18 cellular contexts compared by ENCODE assay signal in genomic region chr15:101052031-101052620, GRCh38.
"Had no signal": no experiment of that assay in that cellular context is flagged by ENCODE, and none has a peak within 500 bp of the region (broad histone marks: within the 10 kb centered on the region; RNA-seq: fewer than 3 reads in every experiment).

No MANE protein-coding gene starts in this region.

- H3K27ac Mint-ChIP-seq: activated B cell treated with CpG ODN at 0.5 μM for 24 hours; activated naive CD8-positive, alpha-beta T cell; activated T-helper 1 cell treated with anti-CD3 and anti-CD28 coated beads, Interleukin-12 subunit alpha, Interleukin-12 subunit beta, Interleukin-2, Interleukin-4 antibody, amounts not matched to agents 30 ng/mL and 10 ng/mL and 1 ng/mL, durations not matched to agents 14 hours and 24 hours and 36 hours; dendritic cell treated with granulocyte-macrophage colony-stimulating factor and Interleukin-4, amounts not matched to agents 40 ng/mL and 50 ng/mL, for 4 days; T-cell had no signal

- H3K4me1 ChIP-seq: transverse colon had no signal

- H3K36me3 Mint-ChIP-seq: activated naive CD8-positive, alpha-beta T cell; T-cell had no signal

- H3K27ac ChIP-seq: left lung, neutrophil, transverse colon had no signal

- H3K27me3 Mint-ChIP-seq: activated B cell treated with CpG ODN at 0.5 μM for 24 hours; activated naive CD8-positive, alpha-beta T cell; dendritic cell treated with granulocyte-macrophage colony-stimulating factor and Interleukin-4, amounts not matched to agents 40 ng/mL and 50 ng/mL, for 4 days; naive B cell; T-cell had no signal

- H3K9me3 ChIP-seq: left lung, neutrophil, transverse colon had no signal

- H3K27me3 ChIP-seq: left lung, neutrophil, transverse colon had no signal

- H3K4me3 Mint-ChIP-seq: activated B cell treated with CpG ODN at 0.5 μM for 24 hours; activated naive CD8-positive, alpha-beta T cell; activated T-helper 1 cell treated with anti-CD3 and anti-CD28 coated beads, Interleukin-12 subunit alpha, Interleukin-12 subunit beta, Interleukin-2, Interleukin-4 antibody, amounts not matched to agents 30 ng/mL and 10 ng/mL and 1 ng/mL, durations not matched to agents 14 hours and 24 hours and 36 hours; dendritic cell treated with granulocyte-macrophage colony-stimulating factor and Interleukin-4, amounts not matched to agents 40 ng/mL and 50 ng/mL, for 4 days; naive B cell; T-cell had no signal

- ATAC-seq: left lung, T-cell had no signal

- H3K9me3 Mint-ChIP-seq: activated B cell treated with CpG ODN at 0.5 μM for 24 hours; activated T-helper 1 cell treated with anti-CD3 and anti-CD28 coated beads, Interleukin-12 subunit alpha, Interleukin-12 subunit beta, Interleukin-2, Interleukin-4 antibody, amounts not matched to agents 30 ng/mL and 10 ng/mL and 1 ng/mL, durations not matched to agents 14 hours and 24 hours and 36 hours; dendritic cell treated with granulocyte-macrophage colony-stimulating factor and Interleukin-4, amounts not matched to agents 40 ng/mL and 50 ng/mL, for 4 days; naive B cell; T-cell had no signal

- H3K4me3 ChIP-seq: left lung, transverse colon had no signal

- DNase-seq: activated B cell treated with CpG ODN at 0.5 μM for 24 hours; activated CD4-positive, alpha-beta T cell treated with anti-CD3 and anti-CD28 coated beads for 4 hours; activated T-cell treated with anti-CD3 and anti-CD28 coated beads for 4 hours; effector memory CD4-positive, alpha-beta T cell; foreskin fibroblast; hippocampal formation; naive B cell; stimulated activated CD4-positive, alpha-beta T cell treated with anti-CD3 and anti-CD28 coated beads, Interleukin-12 subunit alpha, Interleukin-12 subunit beta, amount 100 ng/mL, for 4 hours; stimulated activated CD4-positive, alpha-beta T cell treated with anti-CD3 and anti-CD28 coated beads, Interleukin-1b, Interleukin-23, amount 100 ng/mL, for 48 hours; stimulated activated naive CD4-positive, alpha-beta T cell treated with Interleukin-2 at 50 U/mL for 16 hours; substantia nigra; T-cell; transverse colon had no signal

- H3K4me1 Mint-ChIP-seq: activated B cell treated with CpG ODN at 0.5 μM for 24 hours, naive B cell, T-cell had no signal
